Comparison of ENCODE assay signal across 8 cellular contexts in genomic region chr11:32052218-32052617, GRCh38. TPM values are rescaled to one million over a fixed set of nuclear protein-coding genes. Genes with fewer than 3 reads are reported as not detected.
DNase-seq lines count a peak whose midpoint lies in the region; TF ChIP-seq lines count a peak whose summit lies in the region.

No MANE protein-coding gene starts in this region.

- no peak overlapping the region for H3K27ac ChIP-seq in vagina

- H3K4me1 ChIP-seq in vagina = no peaks in the 10 kb centered on the region

- H3K36me3 ChIP-seq in vagina = no peaks in the 10 kb centered on the region

- no peaks in the 10 kb centered on the region for H3K27me3 ChIP-seq in vagina

- H3K27ac Mint-ChIP-seq in progenitor cell of endocrine pancreas = no peak overlapping the region

- H3K4me1 Mint-ChIP-seq in progenitor cell of endocrine pancreas (ENCODE audit: low read depth) = no peaks in the 10 kb centered on the region

- TF ChIP-seq POLR2A in vagina (IDR thresholded peaks at IDR 0.05) = no peak

- no peaks in the 10 kb centered on the region for H3K36me3 Mint-ChIP-seq in progenitor cell of endocrine pancreas (ENCODE audit: insufficient read depth)

- H3K9me3 ChIP-seq in vagina = no peaks in the 10 kb centered on the region

- TF ChIP-seq CTCF in progenitor cell of endocrine pancreas (IDR thresholded peaks at IDR 0.05; ENCODE audit: unreplicated experiment) (peak; percentile 90), vagina (IDR thresholded peaks at IDR 0.05) (peak; percentile 48 to 66 (median 64))

- H3K27me3 Mint-ChIP-seq in progenitor cell of endocrine pancreas = peaks cover 31% of the 10 kb centered on the region

- H3K4me3 ChIP-seq in vagina = no peak overlapping the region

- H3K4me3 Mint-ChIP-seq in progenitor cell of endocrine pancreas (ENCODE audit: low read depth) = no peak overlapping the region

- DNase-seq in DMS79 treated with DMSO at 0.1 percent for 48 hours (lab: John Stamatoyannopoulos, UW) (peak; percentile 37), DMS79 (lab: John Stamatoyannopoulos, UW) (no peak), HT-29 (ENCODE audit: low spot score) (peak; percentile 82), RPMI7951 (ENCODE audit: low read depth) (peak; percentile 57), globus pallidus (ENCODE audit: low spot score) (peak; percentile 37), progenitor cell of endocrine pancreas (ENCODE audit: low spot score, unreplicated experiment) (peak; percentile 38), vagina (ENCODE audit: extremely low spot score in 2 of 2) (no peak)
- DNase-seq in activated naive CD4-positive, alpha-beta T cell treated with Interleukin-2 at 50 U/mL for 16 hours = peak; percentile 50

- intact Hi-C loops in vagina (cut with DNase I) = loop anchor here (5.0 kb wide), 2 partner anchors 105 to 120 kb away; no protein-coding TSS in a partner anchor

- H3K9me3 Mint-ChIP-seq in progenitor cell of endocrine pancreas (ENCODE audit: low read depth) = no peaks in the 10 kb centered on the region

RNA-seq across cellular contexts. Expression of gene RCN1, which starts 38.7 kb away (rescaled TPM):
- total RNA-seq in HT-29 (2014; rRNA removed; shearing (Covaris generic)) = 88.0 and 88.8 TPM in 2 replicates
- 192 and 209 TPM in 2 replicates for total RNA-seq in RPMI7951 (2014; rRNA removed; shearing (Covaris generic))
- total RNA-seq in progenitor cell of endocrine pancreas = 193 and 201 TPM in 2 replicates
- 48.6 TPM for total RNA-seq in vagina

Comparison
In these comparisons a context has a peak if more than half of its experiments do, and no peak if none do; other contexts are left out.
1. DNase-seq: peak in DMS79 treated with DMSO at 0.1 percent for 48 hours (single experiment), HT-29 (single experiment), RPMI7951 (single experiment), activated naive CD4-positive, alpha-beta T cell treated with Interleukin-2 at 50 U/mL for 16 hours (single experiment), globus pallidus (single experiment) and progenitor cell of endocrine pancreas (single experiment); none in DMS79 (single experiment) and vagina (0 of 2).